8 cellular contexts compared by ENCODE assay signal in the genomic region with DNA sequence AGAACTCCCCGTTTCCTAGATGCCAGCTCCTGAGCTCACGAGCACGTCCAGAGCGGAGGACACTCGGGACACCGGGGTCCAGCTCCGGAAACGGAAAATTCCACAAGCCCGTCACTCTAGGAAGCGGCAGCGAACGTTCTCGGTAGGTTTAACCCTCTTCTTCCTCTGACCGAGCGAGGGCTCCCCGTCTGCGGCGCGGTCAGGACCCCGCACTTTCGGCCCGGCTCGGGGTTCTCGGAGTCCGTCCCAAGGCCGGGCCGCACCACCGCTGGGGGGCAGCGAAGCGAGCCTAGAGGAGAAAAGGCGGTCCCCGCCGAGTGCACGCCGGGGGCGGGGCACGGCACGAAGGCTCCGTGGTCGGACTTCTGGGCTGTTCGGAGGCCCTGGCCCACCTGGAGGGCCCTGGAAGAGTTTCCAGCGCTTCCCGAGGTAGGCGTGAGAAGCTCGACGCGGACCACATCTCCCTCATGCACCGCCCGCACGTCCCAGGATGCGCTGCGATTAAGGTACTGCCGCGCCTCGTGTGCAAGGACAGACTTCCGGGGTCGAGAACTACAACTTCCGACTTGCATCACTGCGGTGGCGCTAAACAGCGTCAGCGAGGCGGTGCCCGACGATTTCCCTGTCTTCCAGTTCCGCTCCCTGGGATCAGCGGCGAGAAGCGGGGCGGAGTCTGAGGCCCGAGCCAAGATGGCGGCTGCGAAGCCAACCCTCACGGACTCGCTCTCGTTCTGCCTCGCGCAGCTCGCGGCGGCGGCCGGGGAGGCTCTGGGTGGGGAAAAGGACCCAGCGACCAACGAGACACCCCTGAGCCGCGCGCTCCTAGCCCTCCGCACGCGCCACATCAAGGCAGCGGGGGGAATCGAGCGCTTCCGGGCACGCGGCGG.
DNase-seq lines count a peak whose midpoint lies in the region; ATAC-seq lines count a peak whose summit lies in the region.

A gene with protein sequence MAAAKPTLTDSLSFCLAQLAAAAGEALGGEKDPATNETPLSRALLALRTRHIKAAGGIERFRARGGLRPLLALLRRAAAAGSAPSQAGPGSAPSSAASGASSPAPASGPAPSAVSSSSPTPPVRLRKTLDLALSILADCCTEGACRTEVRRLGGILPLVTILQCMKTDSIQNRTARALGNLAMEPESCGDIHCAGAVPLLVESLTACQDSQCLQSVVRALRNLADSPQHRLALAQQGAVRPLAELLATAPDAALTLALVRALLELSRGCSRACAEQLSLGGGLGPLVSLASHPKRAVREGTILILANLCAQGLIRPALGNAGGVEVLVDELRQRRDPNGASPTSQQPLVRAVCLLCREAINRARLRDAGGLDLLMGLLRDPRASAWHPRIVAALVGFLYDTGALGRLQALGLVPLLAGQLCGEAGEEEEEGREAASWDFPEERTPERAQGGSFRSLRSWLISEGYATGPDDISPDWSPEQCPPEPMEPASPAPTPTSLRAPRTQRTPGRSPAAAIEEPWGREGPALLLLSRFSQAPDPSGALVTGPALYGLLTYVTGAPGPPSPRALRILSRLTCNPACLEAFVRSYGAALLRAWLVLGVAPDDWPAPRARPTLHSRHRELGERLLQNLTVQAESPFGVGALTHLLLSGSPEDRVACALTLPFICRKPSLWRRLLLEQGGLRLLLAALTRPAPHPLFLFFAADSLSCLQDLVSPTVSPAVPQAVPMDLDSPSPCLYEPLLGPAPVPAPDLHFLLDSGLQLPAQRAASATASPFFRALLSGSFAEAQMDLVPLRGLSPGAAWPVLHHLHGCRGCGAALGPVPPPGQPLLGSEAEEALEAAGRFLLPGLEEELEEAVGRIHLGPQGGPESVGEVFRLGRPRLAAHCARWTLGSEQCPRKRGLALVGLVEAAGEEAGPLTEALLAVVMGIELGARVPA (plus strand): TSS at position 667 of the 887 bp plus-strand sequence. CDS start 24 bp downstream, at position 691.

- H3K4me1 Mint-ChIP-seq in central memory CD8-positive, alpha-beta T cell, result peaks cover 32% of the 10 kb centered on the region

- ATAC-seq in GM19025 (IDR thresholded peaks at IDR 0.05; ENCODE audit: low read depth, unreplicated experiment) (peak; percentile 69), HG03342 (IDR thresholded peaks at IDR 0.05; ENCODE audit: unreplicated experiment) (peak; percentile 74)
- ATAC-seq in central memory CD8-positive, alpha-beta T cell (replicated peaks; ENCODE audit: extremely low read depth, poor library complexity, severe bottlenecking), result peak; percentile 72

- H3K27ac Mint-ChIP-seq in central memory CD8-positive, alpha-beta T cell (ENCODE audit: low read depth), result peak within 1 kb of the TSS; percentile 94

- no peaks in the 10 kb centered on the region for H3K9me3 Mint-ChIP-seq in central memory CD8-positive, alpha-beta T cell

- H3K27me3 Mint-ChIP-seq in central memory CD8-positive, alpha-beta T cell, result no peaks in the 10 kb centered on the region

- H3K36me3 Mint-ChIP-seq in central memory CD8-positive, alpha-beta T cell (ENCODE audit: insufficient read depth), result peaks cover 28% of the 10 kb centered on the region

- DNase-seq in AG20443 (ENCODE audit: low spot score) (peak; percentile 91), NCI-H345 treated with DMSO at 0.1 percent for 48 hours (lab: John Stamatoyannopoulos, UW; ENCODE audit: unreplicated experiment) (peak; percentile 98), islet precursor cell (peak; percentile 99)
- peak; percentile 92 for DNase-seq in activated CD4-positive, CD25-positive, alpha-beta regulatory T cell treated with anti-CD3 and anti-CD28 coated beads, Interleukin-2, amount 50 U/mL, for 16 hours (ENCODE audit: low read depth, low spot score)
- peak; percentile 90 to 94 for DNase-seq in central memory CD8-positive, alpha-beta T cell (ENCODE audit: low spot score in 2 of 2)
- DNase-seq in stimulated activated CD4-positive, alpha-beta T cell treated with anti-CD3 and anti-CD28 coated beads, Interleukin-12 subunit alpha, Interleukin-12 subunit beta, amount 100 ng/mL, for 48 hours (ENCODE audit: low read depth in 2 of 3, low spot score in 1 of 3), result peak; percentile 92 to 96 (median 96)

- peak within 1 kb of the TSS; percentile 88 for H3K4me3 Mint-ChIP-seq in central memory CD8-positive, alpha-beta T cell

Comparison
In these comparisons a context has a peak if more than half of its experiments do, and no peak if none do; other contexts are left out.
1. Peak in every context shown above with its lines: DNase-seq and ATAC-seq.